30 cellular contexts compared by ENCODE assay signal in genomic region chr11:30239025-30239424, GRCh38. TPM values are rescaled to one million over a fixed set of nuclear protein-coding genes. Genes with fewer than 3 reads are reported as not detected.
"Had no signal": no experiment of that assay in that cellular context is flagged by ENCODE, and none has a peak within 500 bp of the region (broad histone marks: within the 10 kb centered on the region; RNA-seq: fewer than 3 reads in every experiment).

No MANE protein-coding gene starts in this region.

- H3K27me3 ChIP-seq: colonic mucosa, gastroesophageal sphincter, heart right ventricle, left lung had no signal

- H3K36me3 ChIP-seq: colonic mucosa, esophagus squamous epithelium, gastroesophageal sphincter, heart right ventricle, left lung, lower lobe of right lung had no signal

- ATAC-seq: effector memory CD8-positive, alpha-beta T cell; esophagus mucosa; gastroesophageal sphincter; heart right ventricle; left cardiac atrium; left lung; left ventricle myocardium superior; lower lobe of right lung; mucosa of descending colon had no signal

- H3K9me3 ChIP-seq: colonic mucosa, esophagus squamous epithelium, gastroesophageal sphincter, heart right ventricle, left lung, lower lobe of right lung, mucosa of descending colon had no signal

- H3K4me1 ChIP-seq: colonic mucosa, gastroesophageal sphincter, heart right ventricle, left lung, lower lobe of right lung had no signal

- H3K4me3 ChIP-seq: colonic mucosa, esophagus squamous epithelium, gastroesophageal sphincter, heart right ventricle, left lung, lower lobe of right lung, mucosa of descending colon had no signal

- DNase-seq: colonic mucosa; cortex of kidney; effector CD8-positive, alpha-beta T cell; effector memory CD8-positive, alpha-beta T cell; endodermal cell; erythroblast; esophagus squamous epithelium; foreskin fibroblast; foreskin melanocyte; glutamatergic neuron; head of caudate nucleus; heart right ventricle; hippocampal formation; left cardiac atrium; left lung; left ventricle myocardium superior; lower lobe of right lung; mesenchymal stem cell; mucosa of descending colon; naive B cell had no signal

- H3K27ac ChIP-seq: colonic mucosa, epithelial cell of prostate, esophagus squamous epithelium, gastroesophageal sphincter, heart right ventricle, left lung, lower lobe of right lung had no signal

RNA-seq across cellular contexts. Expression of gene FSHB, which starts 8.2 kb away (rescaled TPM):
- total RNA-seq: colonic mucosa, dermis microvascular lymphatic vessel endothelial cell, endodermal cell, esophagus mucosa, esophagus squamous epithelium, gastroesophageal sphincter, heart right ventricle, kidney epithelial cell, left cardiac atrium, left lung, left ventricle myocardium superior, lower leg skin, lower lobe of right lung, lung microvascular endothelial cell, mesenteric fat pad, mesothelial cell of epicardium, mucosa of descending colon, myocyte had no signal
